ENCODE assay signal across 16 cellular contexts in genomic region chr12:5808956-5809355, GRCh38.
DNase-seq lines count a peak whose midpoint lies in the region; ATAC-seq, FAIRE-seq and TF ChIP-seq lines count a peak whose summit lies in the region.
"Had no signal": no experiment of that assay in that cellular context is flagged by ENCODE, and none has a peak within 500 bp of the region (broad histone marks: within the 10 kb centered on the region; RNA-seq: fewer than 3 reads in every experiment).

No MANE protein-coding gene starts in this region.

- H3K27me3 ChIP-seq in smooth muscle cell (ENCODE audit: low read depth) = peaks cover 5% of the 10 kb centered on the region

- no peaks in the 10 kb centered on the region for H4K20me1 ChIP-seq in smooth muscle cell (ENCODE audit: low read depth)

- no peaks in the 10 kb centered on the region for H3K36me3 ChIP-seq in smooth muscle cell (ENCODE audit: low read depth)

- H3K4me1 ChIP-seq in smooth muscle cell (ENCODE audit: low read depth) = peaks cover 12% of the 10 kb centered on the region

- WGBS in smooth muscle cell (ENCODE audit: low lambda C conversion rate) = 17% methylated on average over 3 of the region's 3 CpGs

- H3K27ac ChIP-seq in smooth muscle cell (ENCODE audit: low read depth) = peak overlapping the region; percentile 81

- FAIRE-seq in RCC 7860 (lab: Jason Lieb, UNC) = peak; percentile 96
- FAIRE-seq: GM12892, GM19239 had no signal

- H3K4me2 ChIP-seq in smooth muscle cell = peak overlapping the region; percentile 73

- no peak overlapping the region for H3K4me3 ChIP-seq in fibroblast of villous mesenchyme (ENCODE audit: low read depth, low read length)
- H3K4me3 ChIP-seq in smooth muscle cell = no peak overlapping the region

- H3F3A ChIP-seq in smooth muscle cell (ENCODE audit: low read depth) = peaks cover 9% of the 10 kb centered on the region

- no peaks in the 10 kb centered on the region for H3K79me2 ChIP-seq in smooth muscle cell (ENCODE audit: low read depth)

- peak overlapping the region; percentile 48 for H3K9ac ChIP-seq in smooth muscle cell (ENCODE audit: low read depth)

- no peaks in the 10 kb centered on the region for H3K9me3 ChIP-seq in smooth muscle cell (replicated peaks; ENCODE audit: low read depth)

- no peak overlapping the region for H2AFZ ChIP-seq in smooth muscle cell (ENCODE audit: low read depth)

- peak; percentile 77 for DNase-seq in GM04504 (ENCODE audit: low read depth)
- peak; percentile 97 for DNase-seq in RCC 7860 (ENCODE audit: low spot score)
- DNase-seq in fibroblast of villous mesenchyme (ENCODE audit: low read depth) = peak; percentile 57
- DNase-seq in smooth muscle cell (lab: John Stamatoyannopoulos, UW; ENCODE audit: unreplicated experiment) = no peak
- DNase-seq in pons (ENCODE audit: low spot score) = no peak
- DNase-seq in dermis blood vessel endothelial cell = no peak
- DNase-seq: activated CD4-positive, alpha-beta T cell treated with anti-CD3 and anti-CD28 coated beads, Interleukin-2, amount 10 ng/mL, durations not matched to agents 24 days and 14 days; activated T-cell treated with anti-CD3 and anti-CD28 coated beads, Interleukin-2, amount 50 U/mL, for 48 hours; effector memory CD4-positive, alpha-beta T cell; NCI-H1048; NCI-H446; T-helper 2 cell had no signal

- no peak for ATAC-seq in esophagus mucosa
- ATAC-seq: Panc1 had no signal

- TF ChIP-seq CTCF in fibroblast of villous mesenchyme (IDR thresholded peaks at IDR 0.05; ENCODE audit: insufficient read depth, low read depth, low read length) (no peak), smooth muscle cell (IDR thresholded peaks at IDR 0.05; ENCODE audit: borderline replicate concordance, insufficient read depth, poor library complexity, severe bottlenecking) (no peak)

Comparison
In these comparisons a context has a peak if more than half of its experiments do, and no peak if none do; other contexts are left out.
1. DNase-seq: peak in GM04504 (single experiment), RCC 7860 (single experiment) and fibroblast of villous mesenchyme (single experiment); none in smooth muscle cell (single experiment), pons (single experiment) and dermis blood vessel endothelial cell (single experiment).